28 cellular contexts compared by ENCODE assay signal in the genomic region with DNA sequence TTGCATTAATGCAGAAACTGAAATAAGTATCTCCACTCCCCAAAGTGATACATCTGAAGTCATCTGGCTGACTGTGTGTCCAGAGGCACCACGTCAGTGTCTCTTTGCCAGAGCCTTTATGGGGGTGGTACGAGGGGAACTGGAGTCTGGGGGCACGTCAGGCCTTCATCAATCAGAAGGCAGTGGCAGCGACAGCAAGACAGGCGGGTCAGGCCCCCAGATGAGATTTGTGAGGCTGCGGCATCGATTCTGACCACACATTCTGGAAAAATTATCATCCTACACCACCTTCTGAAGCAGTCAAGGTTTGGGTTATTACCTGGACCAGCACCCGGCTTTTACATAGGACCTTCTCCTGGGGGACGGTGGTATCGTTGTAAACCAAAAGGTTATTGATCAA.
"Had no signal": no experiment of that assay in that cellular context is flagged by ENCODE, and none has a peak within 500 bp of the region (broad histone marks: within the 10 kb centered on the region; RNA-seq: fewer than 3 reads in every experiment).

No MANE protein-coding gene starts in this region.

- H3K36me3 Mint-ChIP-seq: naive thymus-derived CD4-positive, alpha-beta T cell; natural killer cell; stimulated activated memory B cell treated with anti-CD40 and anti-IgM and Interleukin-4, amounts not matched to agents 10 μg/mL and 1 μg/mL and 100 μg/mL, for 72 hours had no signal

- H3K9me3 Mint-ChIP-seq: natural killer cell; nephron; neural progenitor cell; stimulated activated naive CD8-positive, alpha-beta T cell treated with anti-CD3 and anti-CD28 coated beads, Interleukin-15, amount 100 ng/mL, for 72 hours had no signal

- H3K4me3 Mint-ChIP-seq: naive thymus-derived CD4-positive, alpha-beta T cell; natural killer cell; nephron; neural progenitor cell; stimulated activated memory B cell treated with anti-CD40 and anti-IgM and Interleukin-4, amounts not matched to agents 10 μg/mL and 1 μg/mL and 100 μg/mL, for 72 hours; stimulated activated naive CD8-positive, alpha-beta T cell treated with anti-CD3 and anti-CD28 coated beads, Interleukin-15, amount 100 ng/mL, for 72 hours; type B pancreatic cell had no signal

- H3K4me2 ChIP-seq: neural progenitor cell had no signal

- H3K27me3 Mint-ChIP-seq: progenitor cell of endocrine pancreas, type B pancreatic cell had no signal

- H3K79me2 ChIP-seq: parathyroid adenoma had no signal

- H3K27ac ChIP-seq: neural progenitor cell, ovary, parathyroid adenoma, psoas muscle, right lobe of liver, suprapubic skin, testis, tibial artery, transverse colon, upper lobe of right lung, uterus had no signal

- H3K36me3 ChIP-seq: neural progenitor cell, ovary, right lobe of liver, suprapubic skin, tibial artery, transverse colon, upper lobe of right lung, uterus had no signal

- ATAC-seq: naive thymus-derived CD4-positive, alpha-beta T cell; natural killer cell; psoas muscle; right cardiac atrium; right lobe of liver; stimulated activated memory B cell treated with anti-CD40 and anti-IgM and Interleukin-4, amounts not matched to agents 10 μg/mL and 1 μg/mL and 100 μg/mL, for 72 hours; stimulated activated naive CD8-positive, alpha-beta T cell treated with anti-CD3 and anti-CD28 coated beads, Interleukin-15, amount 100 ng/mL, for 72 hours; stimulated activated naive CD8-positive, alpha-beta T cell treated with anti-CD3 and anti-CD28 coated beads, Interleukin-15, Interleukin-2, amounts not matched to agents 100 U/mL and 50 U/mL, for 24 hours; upper lobe of right lung had no signal

- H3K4me1 Mint-ChIP-seq: stimulated activated memory B cell treated with anti-CD40 and anti-IgM and Interleukin-4, amounts not matched to agents 10 μg/mL and 1 μg/mL and 100 μg/mL, for 72 hours; stimulated activated naive CD8-positive, alpha-beta T cell treated with anti-CD3 and anti-CD28 coated beads, Interleukin-15, amount 100 ng/mL, for 72 hours had no signal

- H3K27me3 ChIP-seq: neural progenitor cell, ovary, right lobe of liver, suprapubic skin, testis, tibial artery, transverse colon, upper lobe of right lung, uterus had no signal

- H3K4me1 ChIP-seq: parathyroid adenoma, psoas muscle, right lobe of liver, suprapubic skin, testis, transverse colon, upper lobe of right lung, uterus had no signal

- H3K9me3 ChIP-seq: ovary, psoas muscle, right lobe of liver, suprapubic skin, testis, tibial artery, transverse colon, upper lobe of right lung, uterus had no signal

- H3K27ac Mint-ChIP-seq: natural killer cell; nephron; neural progenitor cell; progenitor cell of endocrine pancreas; stimulated activated memory B cell treated with anti-CD40 and anti-IgM and Interleukin-4, amounts not matched to agents 10 μg/mL and 1 μg/mL and 100 μg/mL, for 72 hours; stimulated activated naive CD8-positive, alpha-beta T cell treated with anti-CD3 and anti-CD28 coated beads, Interleukin-15, amount 100 ng/mL, for 72 hours; type B pancreatic cell had no signal

- H3K4me3 ChIP-seq: neural progenitor cell, ovary, psoas muscle, right lobe of liver, suprapubic skin, testis, tibial artery, transverse colon, upper lobe of right lung, uterus had no signal

- DNase-seq: naive thymus-derived CD4-positive, alpha-beta T cell; natural killer cell; ovary; psoas muscle; right cardiac atrium; right lobe of liver; small intestine; stimulated activated CD4-positive, alpha-beta T cell treated with anti-CD3 and anti-CD28 coated beads, Interleukin-12 subunit alpha, Interleukin-12 subunit beta, amount 100 ng/mL, for 4 hours; stimulated activated CD4-positive, alpha-beta T cell treated with anti-CD3 and anti-CD28 coated beads, Interleukin-1b, Interleukin-23, amount 100 ng/mL, for 48 hours; stimulated activated CD4-positive, alpha-beta T cell treated with anti-CD3 and anti-CD28 coated beads, Interleukin-4, amount 100 ng/mL, for 1 hour; stimulated activated CD4-positive, alpha-beta T cell treated with anti-CD3 and anti-CD28 coated beads, Interleukin-4, amount 100 ng/mL, for 4 hours; stimulated activated CD8-positive, alpha-beta memory T cell treated with anti-CD3 and anti-CD28 coated beads, Interleukin-4, amount 100 ng/mL, for 48 hours; stimulated activated naive CD4-positive, alpha-beta T cell; stimulated activated naive CD8-positive, alpha-beta T cell treated with anti-CD3 and anti-CD28 coated beads, Interleukin-15, amount 100 ng/mL, for 72 hours; stimulated activated naive CD8-positive, alpha-beta T cell treated with anti-CD3 and anti-CD28 coated beads, Interleukin-15, Interleukin-2, amounts not matched to agents 100 U/mL and 50 U/mL, for 24 hours; substantia nigra; testis; transverse colon; upper lobe of right lung; uterus had no signal

- H2AFZ ChIP-seq: neural progenitor cell, parathyroid adenoma had no signal
